In genomic region chr17:31415004-31415454, GRCh38 we compare ENCODE assay signal across 1 cellular context.
TF ChIP-seq lines count a peak whose summit lies in the region.

No MANE protein-coding gene starts in this region.

TF ChIP-seq in HepG2, 621 proteins besides CTCF, POLR2A, EP300 and RAD21:
- TF ChIP-seq NFYC (CRISPR knock-in tag; IDR thresholded peaks at IDR 0.05) (0 out of 2 replicates have a peak, but pooled peaks have one; percentile 13), TEAD2 (CRISPR knock-in tag; IDR thresholded peaks at IDR 0.05) (no peak), NFYB (CRISPR knock-in tag; IDR thresholded peaks at IDR 0.05) (peak; percentile 58)
